Comparison of ENCODE assay signal across 19 cellular contexts in genomic region chr17:50502643-50502990, GRCh38. TPM values are rescaled to one million over a fixed set of nuclear protein-coding genes. Genes with fewer than 3 reads are reported as not detected.
"Had no signal": no experiment of that assay in that cellular context is flagged by ENCODE, and none has a peak within 500 bp of the region (broad histone marks: within the 10 kb centered on the region; RNA-seq: fewer than 3 reads in every experiment).

No MANE protein-coding gene starts in this region.

- H3K27me3 ChIP-seq: hepatocyte, right atrium auricular region, stomach, testis, upper lobe of right lung had no signal

- FAIRE-seq: colon, keratinocyte, small intestine had no signal

- ATAC-seq: activated CD4-positive, CD25-positive, alpha-beta regulatory T cell treated with anti-CD3 and anti-CD28 coated beads, Interleukin-2, amount 50 U/mL, for 24 hours; activated CD8-positive, alpha-beta memory T cell treated with anti-CD3 and anti-CD28 coated beads, Interleukin-2, amount 10 ng/mL, durations not matched to agents 7 days and 5 days; activated naive CD4-positive, alpha-beta T cell treated with anti-CD3 and anti-CD28 coated beads, Interleukin-2, amount 50 U/mL, for 72 hours; esophagus mucosa; upper lobe of right lung had no signal

- H3K4me1 ChIP-seq: right atrium auricular region, testis, upper lobe of right lung had no signal

- H3K36me3 ChIP-seq: left ventricle myocardium inferior, right atrium auricular region, stomach, upper lobe of right lung had no signal

- H3K27ac ChIP-seq: left ventricle myocardium inferior, right atrium auricular region, testis, upper lobe of right lung had no signal

- H3K4me2 ChIP-seq: hepatocyte had no signal

- H3K4me3 ChIP-seq: hepatocyte, left ventricle myocardium inferior, right atrium auricular region, stomach, testis, upper lobe of right lung had no signal

- H3K9me3 Mint-ChIP-seq: activated naive CD4-positive, alpha-beta T cell treated with anti-CD3 and anti-CD28 coated beads, Interleukin-2, amount 50 U/mL, for 72 hours; activated T-cell treated with anti-CD3 and anti-CD28 coated beads, Interleukin-2, amount 50 U/mL, for 24 hours; naive B cell had no signal

- H3K27ac Mint-ChIP-seq: activated CD8-positive, alpha-beta memory T cell treated with anti-CD3 and anti-CD28 coated beads, Interleukin-2, amount 10 ng/mL, durations not matched to agents 7 days and 5 days; activated naive CD4-positive, alpha-beta T cell treated with anti-CD3 and anti-CD28 coated beads, Interleukin-2, amount 50 U/mL, for 72 hours; activated T-cell treated with anti-CD3 and anti-CD28 coated beads, Interleukin-2, amount 50 U/mL, for 24 hours; progenitor cell of endocrine pancreas had no signal

- H3K9me3 ChIP-seq: left ventricle myocardium inferior, right atrium auricular region, stomach, testis, upper lobe of right lung had no signal

- H3K4me3 Mint-ChIP-seq: activated CD8-positive, alpha-beta memory T cell treated with anti-CD3 and anti-CD28 coated beads, Interleukin-2, amount 10 ng/mL, durations not matched to agents 7 days and 5 days; activated T-cell treated with anti-CD3 and anti-CD28 coated beads, Interleukin-2, amount 50 U/mL, for 24 hours; naive B cell had no signal

- H3K79me2 ChIP-seq: hepatocyte had no signal

- DNase-seq: activated CD8-positive, alpha-beta memory T cell treated with anti-CD3 and anti-CD28 coated beads, Interleukin-2, amount 10 ng/mL, durations not matched to agents 7 days and 5 days; activated gamma-delta T cell; activated T-cell treated with anti-CD3 and anti-CD28 coated beads, Interleukin-2, amount 50 U/mL, for 24 hours; left ventricle myocardium inferior; naive B cell; nucleus accumbens; small intestine; stomach; testis; upper lobe of right lung had no signal

- H2AFZ ChIP-seq: hepatocyte had no signal

- H3K36me3 Mint-ChIP-seq: activated CD8-positive, alpha-beta memory T cell treated with anti-CD3 and anti-CD28 coated beads, Interleukin-2, amount 10 ng/mL, durations not matched to agents 7 days and 5 days; activated naive CD4-positive, alpha-beta T cell treated with anti-CD3 and anti-CD28 coated beads, Interleukin-2, amount 50 U/mL, for 72 hours; naive B cell had no signal

RNA-seq across cellular contexts. Expression of gene EPN3, which starts 29.9 kb away (rescaled TPM):
- total RNA-seq: activated CD8-positive, alpha-beta memory T cell treated with anti-CD3 and anti-CD28 coated beads, Interleukin-2, amount 10 ng/mL, durations not matched to agents 7 days and 5 days; activated naive CD4-positive, alpha-beta T cell treated with anti-CD3 and anti-CD28 coated beads, Interleukin-2, amount 50 U/mL, for 72 hours; mononuclear cell had no signal

RNA-seq across cellular contexts. Expression of gene CHAD, which starts 33.9 kb away (rescaled TPM):
- total RNA-seq: activated CD8-positive, alpha-beta memory T cell treated with anti-CD3 and anti-CD28 coated beads, Interleukin-2, amount 10 ng/mL, durations not matched to agents 7 days and 5 days; activated naive CD4-positive, alpha-beta T cell treated with anti-CD3 and anti-CD28 coated beads, Interleukin-2, amount 50 U/mL, for 72 hours; esophagus mucosa; left ventricle myocardium inferior; mononuclear cell; progenitor cell of endocrine pancreas; upper lobe of right lung had no signal
- polyA plus RNA-seq: keratinocyte had no signal
